In genomic region chr1:78275456-78275855, GRCh38 we compare ENCODE assay signal across 1 cellular context.
TF ChIP-seq lines count a peak whose summit lies in the region.

No MANE protein-coding gene starts in this region.

TF ChIP-seq in GM23338, 12 proteins besides CTCF, POLR2A, EP300 and RAD21 (continued from another document):
- TF ChIP-seq REST (IDR thresholded peaks at IDR 0.05; ENCODE audit: unreplicated experiment) (no peak), STAT1 (IDR thresholded peaks at IDR 0.05; ENCODE audit: unreplicated experiment) (no peak), POLR2AphosphoS5 (IDR thresholded peaks at IDR 0.05; ENCODE audit: low read depth) (no peak), ZNF462 (CRISPR knock-in tag; IDR thresholded peaks at IDR 0.05) (no peak)
